29 cellular contexts compared by ENCODE assay signal in the genomic region with DNA sequence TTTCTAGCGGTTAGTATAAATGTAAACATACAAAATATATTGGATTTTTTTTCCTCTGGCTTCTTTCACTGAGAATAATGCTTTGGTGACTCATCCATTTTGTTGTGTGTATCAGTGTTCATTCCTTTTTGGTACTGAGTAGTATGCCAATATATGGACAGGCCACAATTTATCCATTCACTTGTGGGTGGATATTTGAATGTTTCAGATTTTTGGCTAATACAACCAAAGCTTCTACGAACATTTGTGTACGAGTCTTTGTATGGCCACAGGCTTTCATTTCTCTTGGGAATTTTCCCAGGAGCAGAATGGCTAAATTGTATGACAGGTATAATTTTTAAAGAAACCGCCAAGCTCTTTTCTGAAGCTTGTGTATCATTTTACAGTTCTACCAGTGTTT.
"Had no signal": no experiment of that assay in that cellular context is flagged by ENCODE, and none has a peak within 500 bp of the region (broad histone marks: within the 10 kb centered on the region; RNA-seq: fewer than 3 reads in every experiment).

No MANE protein-coding gene starts in this region.

- FAIRE-seq: islet of Langerhans had no signal

- H3K9me3 ChIP-seq: lower lobe of right lung, right atrium auricular region, right lobe of liver, testis, thyroid gland, transverse colon, upper lobe of left lung, vagina had no signal

- H3K27me3 ChIP-seq: left lung, right atrium auricular region, right lobe of liver, stomach, testis, thyroid gland, transverse colon, upper lobe of left lung, vagina had no signal

- H3K27ac Mint-ChIP-seq: immature natural killer cell; naive thymus-derived CD8-positive, alpha-beta T cell; nephron; stimulated activated naive B cell treated with anti-CD40 and anti-IgM and Interleukin-4, amounts not matched to agents 10 μg/mL and 1 μg/mL and 100 μg/mL, for 72 hours had no signal

- H3K4me1 ChIP-seq: left lung, lower lobe of right lung, parathyroid adenoma, right atrium auricular region, right lobe of liver, stomach, testis, thyroid gland, transverse colon, upper lobe of left lung, vagina had no signal

- ATAC-seq: left colon; left lung; lower lobe of right lung; naive thymus-derived CD8-positive, alpha-beta T cell; right lobe of liver; stimulated activated naive B cell treated with anti-CD40 and anti-IgM and Interleukin-4, amounts not matched to agents 10 μg/mL and 1 μg/mL and 100 μg/mL, for 72 hours; stimulated activated naive CD8-positive, alpha-beta T cell treated with anti-CD3 and anti-CD28 coated beads, Interleukin-15, Interleukin-2, amounts not matched to agents 100 U/mL and 50 U/mL, for 24 hours had no signal

- H3K36me3 Mint-ChIP-seq: immature natural killer cell; stimulated activated naive B cell treated with anti-CD40 and anti-IgM and Interleukin-4, amounts not matched to agents 10 μg/mL and 1 μg/mL and 100 μg/mL, for 72 hours had no signal

- DNase-seq: hypothalamus; immature natural killer cell; kidney; left colon; left lung; lower lobe of right lung; mammary epithelial cell; mesenchymal stem cell; naive thymus-derived CD8-positive, alpha-beta T cell; nucleus accumbens; right lobe of liver; stimulated activated CD4-positive, alpha-beta T cell treated with anti-CD3 and anti-CD28 coated beads, Interleukin-12 subunit alpha, Interleukin-12 subunit beta, amount 100 ng/mL, for 4 hours; stimulated activated CD4-positive, alpha-beta T cell treated with anti-CD3 and anti-CD28 coated beads, Interleukin-15, amount 100 ng/mL, for 24 hours; stimulated activated CD4-positive, alpha-beta T cell treated with anti-CD3 and anti-CD28 coated beads, Interleukin-2, amount 100 ng/mL, for 24 hours; stimulated activated CD4-positive, alpha-beta T cell treated with anti-CD3 and anti-CD28 coated beads, Interleukin-4, amount 100 ng/mL, for 1 hour; stimulated activated naive B cell treated with anti-CD40 and anti-IgM and Interleukin-4, amounts not matched to agents 10 μg/mL and 1 μg/mL and 100 μg/mL, for 72 hours; stimulated activated naive CD8-positive, alpha-beta T cell treated with anti-CD3 and anti-CD28 coated beads, Interleukin-15, Interleukin-2, amounts not matched to agents 100 U/mL and 50 U/mL, for 24 hours; stomach; testis; thyroid gland; transverse colon; upper lobe of left lung had no signal

- H2AFZ ChIP-seq: parathyroid adenoma had no signal

- H3K9me3 Mint-ChIP-seq: neural crest cell had no signal

- H3K27me3 Mint-ChIP-seq: naive thymus-derived CD8-positive, alpha-beta T cell; stimulated activated naive B cell treated with anti-CD40 and anti-IgM and Interleukin-4, amounts not matched to agents 10 μg/mL and 1 μg/mL and 100 μg/mL, for 72 hours had no signal

- H3K36me3 ChIP-seq: left lung, lower lobe of right lung, right atrium auricular region, right lobe of liver, stomach, thyroid gland, transverse colon, upper lobe of left lung, vagina had no signal

- H3K4me3 Mint-ChIP-seq: immature natural killer cell; naive thymus-derived CD8-positive, alpha-beta T cell; nephron; neural crest cell; stimulated activated naive B cell treated with anti-CD40 and anti-IgM and Interleukin-4, amounts not matched to agents 10 μg/mL and 1 μg/mL and 100 μg/mL, for 72 hours had no signal

- H3K4me1 Mint-ChIP-seq: immature natural killer cell; naive thymus-derived CD8-positive, alpha-beta T cell; neural crest cell; stimulated activated naive B cell treated with anti-CD40 and anti-IgM and Interleukin-4, amounts not matched to agents 10 μg/mL and 1 μg/mL and 100 μg/mL, for 72 hours had no signal

- H3K4me3 ChIP-seq: left lung, lower lobe of right lung, right atrium auricular region, right lobe of liver, skin epidermis, stomach, testis, thyroid gland, transverse colon, upper lobe of left lung, vagina had no signal

- H3K9ac ChIP-seq: parathyroid adenoma had no signal

- H3K79me2 ChIP-seq: parathyroid adenoma had no signal

- H3K27ac ChIP-seq: left lung, lower lobe of right lung, parathyroid adenoma, right atrium auricular region, right lobe of liver, skin epidermis, stomach, testis, thyroid gland, transverse colon, upper lobe of left lung, vagina had no signal
